ENCODE assay signal across 20 cellular contexts in genomic region chr1:116036255-116036654, GRCh38.
"Had no signal": no experiment of that assay in that cellular context is flagged by ENCODE, and none has a peak within 500 bp of the region (broad histone marks: within the 10 kb centered on the region; RNA-seq: fewer than 3 reads in every experiment).

No MANE protein-coding gene starts in this region.

- H3K9me3 ChIP-seq: body of pancreas, left ventricle myocardium inferior, prostate gland, right atrium auricular region, suprapubic skin had no signal

- ATAC-seq: activated CD8-positive, alpha-beta T cell treated with anti-CD3 and anti-CD28 coated beads for 36 hours; body of pancreas; effector memory CD8-positive, alpha-beta T cell; stimulated activated naive CD8-positive, alpha-beta T cell treated with anti-CD3 and anti-CD28 coated beads, Interleukin-15, Interleukin-2, amounts not matched to agents 100 U/mL and 50 U/mL, for 24 hours had no signal

- H3K4me3 Mint-ChIP-seq: activated CD4-positive, alpha-beta T cell treated with anti-CD3 and anti-CD28 coated beads, Interleukin-2, amount 10 ng/mL, durations not matched to agents 24 days and 14 days; activated CD8-positive, alpha-beta T cell treated with anti-CD3 and anti-CD28 coated beads for 36 hours; activated naive CD4-positive, alpha-beta T cell treated with anti-CD3 and anti-CD28 coated beads for 36 hours; activated T-cell treated with anti-CD3 and anti-CD28 coated beads, Interleukin-2, amount 50 U/mL, for 24 hours; effector memory CD8-positive, alpha-beta T cell; immature natural killer cell; type B pancreatic cell had no signal

- H3K36me3 ChIP-seq: prostate gland, right atrium auricular region had no signal

- H3K4me1 ChIP-seq: body of pancreas, left ventricle myocardium inferior, prostate gland, right atrium auricular region, suprapubic skin had no signal

- H3K27me3 Mint-ChIP-seq: type B pancreatic cell had no signal

- H3K27me3 ChIP-seq: body of pancreas, right atrium auricular region, suprapubic skin had no signal

- H3K27ac ChIP-seq: body of pancreas, epithelial cell of prostate, left ventricle myocardium inferior, prostate gland, right atrium auricular region, suprapubic skin had no signal

- H3K27ac Mint-ChIP-seq: activated CD4-positive, alpha-beta T cell treated with anti-CD3 and anti-CD28 coated beads, Interleukin-2, amount 10 ng/mL, durations not matched to agents 24 days and 14 days; activated CD8-positive, alpha-beta T cell treated with anti-CD3 and anti-CD28 coated beads for 36 hours; activated naive CD4-positive, alpha-beta T cell treated with anti-CD3 and anti-CD28 coated beads for 36 hours; activated T-cell treated with anti-CD3 and anti-CD28 coated beads, Interleukin-2, amount 50 U/mL, for 24 hours; activated T-helper 2 cell treated with anti-CD3 and anti-CD28 coated beads, Interferon-gamma antibody, Interleukin-2, Interleukin-4, amounts not matched to agents 10 μg/mL and 5 μg/mL and 100 μg/mL, durations not matched to agents 14 hours and 24 hours and 36 hours; effector memory CD8-positive, alpha-beta T cell; immature natural killer cell; type B pancreatic cell had no signal

- H3K9me3 Mint-ChIP-seq: activated CD4-positive, alpha-beta T cell treated with anti-CD3 and anti-CD28 coated beads, Interleukin-2, amount 10 ng/mL, durations not matched to agents 24 days and 14 days; activated CD8-positive, alpha-beta T cell treated with anti-CD3 and anti-CD28 coated beads for 36 hours; activated naive CD4-positive, alpha-beta T cell treated with anti-CD3 and anti-CD28 coated beads for 36 hours; activated T-cell treated with anti-CD3 and anti-CD28 coated beads, Interleukin-2, amount 50 U/mL, for 24 hours; activated T-helper 2 cell treated with anti-CD3 and anti-CD28 coated beads, Interferon-gamma antibody, Interleukin-2, Interleukin-4, amounts not matched to agents 10 μg/mL and 5 μg/mL and 100 μg/mL, durations not matched to agents 14 hours and 24 hours and 36 hours; effector memory CD8-positive, alpha-beta T cell; immature natural killer cell; type B pancreatic cell had no signal

- DNase-seq: activated CD4-positive, alpha-beta T cell treated with anti-CD3 and anti-CD28 coated beads, Interleukin-2, amount 10 ng/mL, durations not matched to agents 24 days and 14 days; activated CD8-positive, alpha-beta T cell treated with anti-CD3 and anti-CD28 coated beads for 36 hours; activated naive CD4-positive, alpha-beta T cell treated with anti-CD3 and anti-CD28 coated beads for 36 hours; activated T-cell treated with anti-CD3 and anti-CD28 coated beads, Interleukin-2, amount 50 U/mL, for 24 hours; body of pancreas; dermis blood vessel endothelial cell; effector memory CD8-positive, alpha-beta T cell; hypothalamus; immature natural killer cell; kidney glomerular epithelial cell; left ventricle myocardium inferior; stimulated activated CD4-positive, alpha-beta T cell treated with anti-CD3 and anti-CD28 coated beads, Interleukin-12 subunit alpha, Interleukin-12 subunit beta, amount 100 ng/mL, for 4 hours; stimulated activated naive CD8-positive, alpha-beta T cell treated with anti-CD3 and anti-CD28 coated beads, Interleukin-15, Interleukin-2, amounts not matched to agents 100 U/mL and 50 U/mL, for 24 hours; T1000 had no signal

- H3K4me3 ChIP-seq: body of pancreas, left ventricle myocardium inferior, prostate gland, right atrium auricular region, suprapubic skin had no signal

- H3K4me1 Mint-ChIP-seq: activated CD4-positive, alpha-beta T cell treated with anti-CD3 and anti-CD28 coated beads, Interleukin-2, amount 10 ng/mL, durations not matched to agents 24 days and 14 days; immature natural killer cell had no signal
